ENCODE assay signal across 1 cellular context in the genomic region with DNA sequence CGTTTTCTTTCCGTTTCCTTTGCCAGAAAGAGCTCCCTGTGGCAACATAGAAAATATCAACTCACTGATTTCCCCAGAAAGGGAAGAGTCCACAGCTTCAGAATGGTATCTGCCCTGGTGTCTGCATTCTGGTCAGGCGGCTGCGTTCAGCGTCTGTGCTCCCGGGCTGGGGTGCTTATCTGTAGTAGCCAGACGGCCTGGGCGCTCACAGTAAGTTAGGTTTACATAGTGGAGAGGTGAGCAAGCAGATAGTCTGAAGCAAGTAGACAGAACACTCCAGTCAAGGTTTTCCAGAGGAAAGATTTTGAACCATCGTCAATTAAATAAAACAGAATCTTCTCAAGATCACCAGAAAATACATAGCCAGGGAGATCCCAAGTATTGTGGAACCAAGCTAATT.
TF ChIP-seq lines count a peak whose summit lies in the region.
"Not testable (repeated sequence)": the region's sequence is repeated elsewhere in the genome, so short reads cannot be mapped to it uniquely, and the experiment has no call there.

No MANE protein-coding gene starts in this region.

TF ChIP-seq in K562, 482 proteins besides CTCF, POLR2A, EP300 and RAD21:
- TF ChIP-seq SMAD4 (CRISPR knock-in tag; conservative IDR thresholded peaks at IDR 0.05) (peak; percentile 77), DPF2 (IDR thresholded peaks at IDR 0.05) (peak; percentile 68), FOXM1 (IDR thresholded peaks at IDR 0.05; ENCODE audit: low read depth) (peak; percentile 15; the same call in 1 of the 2 replicates), CBFA2T2 (conservative IDR thresholded peaks at IDR 0.05) (peak; percentile 79), NFE2 (IDR thresholded peaks at IDR 0.05; ENCODE audit: low read depth) (peak; percentile 48; the same call in 1 of the 2 replicates), NCOR1 (IDR thresholded peaks at IDR 0.05) (peak; percentile 77), TCF3 (CRISPR knock-in tag; IDR thresholded peaks at IDR 0.05) (peak; percentile 78), TEAD4 (IDR thresholded peaks at IDR 0.05; ENCODE audit: low read length) (peak; percentile 73), SMARCE1 (IDR thresholded peaks at IDR 0.05) (peak; percentile 54; the same call in 1 of the 2 replicates), HMBOX1 (IDR thresholded peaks at IDR 0.05) (peak; percentile 78; the same call in 1 of the 2 replicates), ARID1B (IDR thresholded peaks at IDR 0.05) (peak; percentile 88), MTA2 (IDR thresholded peaks at IDR 0.05; ENCODE audit: low read depth) (peak; percentile 64), POLR2AphosphoS5 (IDR thresholded peaks at IDR 0.05; ENCODE audit: control insufficient read depth, insufficient read depth, low read depth, low read length) (peak; percentile 55), CBFA2T3 (IDR thresholded peaks at IDR 0.05) (peak; percentile 82), FOXA3 (CRISPR knock-in tag; conservative IDR thresholded peaks at IDR 0.05 in 1 of 2, IDR thresholded peaks at IDR 0.05 in 1 of 2) (0 out of 4 replicates have a peak, but pooled peaks of 1 of the 2 experiments have one; percentile 9), GATA2 (CRISPR knock-in tag; IDR thresholded peaks at IDR 0.05) (peak; percentile 30; the same call in 1 of the 2 replicates), CXXC5 (CRISPR knock-in tag; IDR thresholded peaks at IDR 0.05) (peak; percentile 52; the same call in 1 of the 2 replicates), MYNN (IDR thresholded peaks at IDR 0.05) (peak; percentile 37; the same call in 1 of the 2 replicates), VEZF1 (CRISPR knock-in tag; IDR thresholded peaks at IDR 0.05) (peak; percentile 16; the same call in 1 of the 2 replicates), SMARCA4 (IDR thresholded peaks at IDR 0.05) (peak; percentile 73), KLF16 (IDR thresholded peaks at IDR 0.05) (peak; percentile 77), CREM (IDR thresholded peaks at IDR 0.05; ENCODE audit: low read depth) (peak; percentile 47), RCOR1 (IDR thresholded peaks at IDR 0.05; ENCODE audit: borderline replicate concordance in 1 of 2, low read depth in 2 of 2, low read length in 2 of 2) (peak in 1 of 2 experiments; percentile 24; a peak in 1 of 4 replicates), FOSL1 (tag; conservative IDR thresholded peaks at IDR 0.05) (peak; percentile 50), NEUROD1 (IDR thresholded peaks at IDR 0.05; ENCODE audit: borderline replicate concordance, low read depth, low read length, partially characterized antibody) (peak; percentile 35), TAL1 (IDR thresholded peaks at IDR 0.05) (peak; percentile 83), MBD2 (IDR thresholded peaks at IDR 0.05; ENCODE audit: borderline replicate concordance, low read depth) (0 out of 2 replicates have a peak, but pooled peaks have one; percentile 20), NFIC (IDR thresholded peaks at IDR 0.05) (peak; percentile 54)
- not testable (repeated sequence) for TF ChIP-seq FOXM1 (CRISPR knock-in tag; IDR thresholded peaks at IDR 0.05; ENCODE audit: low read depth); TEAD4 (CRISPR knock-in tag; IDR thresholded peaks at IDR 0.05; ENCODE audit: borderline replicate concordance); MYNN (CRISPR knock-in tag; IDR thresholded peaks at IDR 0.05)
- TF ChIP-seq, protein P1, sequence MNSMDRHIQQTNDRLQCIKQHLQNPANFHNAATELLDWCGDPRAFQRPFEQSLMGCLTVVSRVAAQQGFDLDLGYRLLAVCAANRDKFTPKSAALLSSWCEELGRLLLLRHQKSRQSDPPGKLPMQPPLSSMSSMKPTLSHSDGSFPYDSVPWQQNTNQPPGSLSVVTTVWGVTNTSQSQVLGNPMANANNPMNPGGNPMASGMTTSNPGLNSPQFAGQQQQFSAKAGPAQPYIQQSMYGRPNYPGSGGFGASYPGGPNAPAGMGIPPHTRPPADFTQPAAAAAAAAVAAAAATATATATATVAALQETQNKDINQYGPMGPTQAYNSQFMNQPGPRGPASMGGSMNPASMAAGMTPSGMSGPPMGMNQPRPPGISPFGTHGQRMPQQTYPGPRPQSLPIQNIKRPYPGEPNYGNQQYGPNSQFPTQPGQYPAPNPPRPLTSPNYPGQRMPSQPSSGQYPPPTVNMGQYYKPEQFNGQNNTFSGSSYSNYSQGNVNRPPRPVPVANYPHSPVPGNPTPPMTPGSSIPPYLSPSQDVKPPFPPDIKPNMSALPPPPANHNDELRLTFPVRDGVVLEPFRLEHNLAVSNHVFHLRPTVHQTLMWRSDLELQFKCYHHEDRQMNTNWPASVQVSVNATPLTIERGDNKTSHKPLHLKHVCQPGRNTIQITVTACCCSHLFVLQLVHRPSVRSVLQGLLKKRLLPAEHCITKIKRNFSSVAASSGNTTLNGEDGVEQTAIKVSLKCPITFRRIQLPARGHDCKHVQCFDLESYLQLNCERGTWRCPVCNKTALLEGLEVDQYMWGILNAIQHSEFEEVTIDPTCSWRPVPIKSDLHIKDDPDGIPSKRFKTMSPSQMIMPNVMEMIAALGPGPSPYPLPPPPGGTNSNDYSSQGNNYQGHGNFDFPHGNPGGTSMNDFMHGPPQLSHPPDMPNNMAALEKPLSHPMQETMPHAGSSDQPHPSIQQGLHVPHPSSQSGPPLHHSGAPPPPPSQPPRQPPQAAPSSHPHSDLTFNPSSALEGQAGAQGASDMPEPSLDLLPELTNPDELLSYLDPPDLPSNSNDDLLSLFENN (IDR thresholded peaks at IDR 0.05; ENCODE audit: low read depth in 2 of 2, low read length in 2 of 2), result 0 out of 4 replicates have a peak, but pooled peaks of 1 of the 2 experiments have one; percentile 41
